Comparison of ENCODE assay signal across 10 cellular contexts in the genomic region with DNA sequence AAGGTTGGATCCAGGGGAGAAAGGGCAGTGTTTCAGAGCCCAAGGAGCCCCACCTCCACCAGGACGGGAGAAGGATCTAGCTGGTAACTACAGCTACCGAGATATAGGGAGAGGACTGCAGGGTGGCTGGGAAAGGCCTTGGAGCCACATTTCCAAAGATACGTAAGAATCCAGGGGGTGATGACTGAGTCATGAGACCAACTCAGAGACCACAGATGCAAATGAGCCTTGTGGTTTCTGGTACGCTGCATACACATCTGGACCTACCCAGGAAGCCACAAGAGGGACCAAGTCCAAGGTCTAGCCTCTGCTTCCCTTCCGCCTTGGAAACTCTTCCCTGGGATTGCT. TPM values are rescaled to one million over a fixed set of nuclear protein-coding genes. Genes with fewer than 3 reads are reported as not detected.
DNase-seq lines count a peak whose midpoint lies in the region; ATAC-seq, FAIRE-seq and TF ChIP-seq lines count a peak whose summit lies in the region.
"Had no signal": no experiment of that assay in that cellular context is flagged by ENCODE, and none has a peak within 500 bp of the region (broad histone marks: within the 10 kb centered on the region; RNA-seq: fewer than 3 reads in every experiment).

No MANE protein-coding gene starts in this region.

- H3K4me3 Mint-ChIP-seq in astrocyte (ENCODE audit: unreplicated experiment), result no peak overlapping the region
- H3K4me3 Mint-ChIP-seq in nephron progenitor cell, result no peak overlapping the region
- H3K4me3 Mint-ChIP-seq in activated T-helper 2 cell treated with anti-CD3 and anti-CD28 coated beads, Interferon-gamma antibody, Interleukin-2, Interleukin-4, amounts not matched to agents 10 μg/mL and 5 μg/mL and 100 μg/mL, durations not matched to agents 14 hours and 24 hours and 36 hours (ENCODE audit: low read depth), result no peak overlapping the region

- no peaks in the 10 kb centered on the region for H3K36me3 ChIP-seq in astrocyte (ENCODE audit: insufficient read depth, low read length)

- peak overlapping the region; percentile 69 for H3K4me2 ChIP-seq in astrocyte (ENCODE audit: low read length)

- peaks cover 6% of the 10 kb centered on the region for H3K36me3 Mint-ChIP-seq in astrocyte (ENCODE audit: low read depth, unreplicated experiment)
- peaks cover 13% of the 10 kb centered on the region for H3K36me3 Mint-ChIP-seq in nephron progenitor cell (ENCODE audit: low read depth)
- H3K36me3 Mint-ChIP-seq in activated T-helper 2 cell treated with anti-CD3 and anti-CD28 coated beads, Interferon-gamma antibody, Interleukin-2, Interleukin-4, amounts not matched to agents 10 μg/mL and 5 μg/mL and 100 μg/mL, durations not matched to agents 14 hours and 24 hours and 36 hours (ENCODE audit: low read depth), result no peaks in the 10 kb centered on the region

- H3K4me1 ChIP-seq in astrocyte (ENCODE audit: insufficient read depth, low read length), result peaks cover 49% of the 10 kb centered on the region

- H3K27ac Mint-ChIP-seq in astrocyte (ENCODE audit: unreplicated experiment) (peak overlapping the region; percentile 97), nephron progenitor cell (peak overlapping the region; percentile 74)
- H3K27ac Mint-ChIP-seq in activated T-helper 2 cell treated with anti-CD3 and anti-CD28 coated beads, Interferon-gamma antibody, Interleukin-2, Interleukin-4, amounts not matched to agents 10 μg/mL and 5 μg/mL and 100 μg/mL, durations not matched to agents 14 hours and 24 hours and 36 hours, result no peak overlapping the region

- TF ChIP-seq CTCF in astrocyte (IDR thresholded peaks at IDR 0.05; ENCODE audit: insufficient read depth, low read depth, low read length) (no peak), nephron progenitor cell (IDR thresholded peaks at IDR 0.05) (no peak)

- peak overlapping the region; percentile 96 for H3K27ac ChIP-seq in astrocyte (ENCODE audit: low read depth, low read length)

- H3K27me3 ChIP-seq in astrocyte (ENCODE audit: insufficient read depth, low read length), result no peaks in the 10 kb centered on the region

- DNase-seq in GM04503 (ENCODE audit: low read depth), result peak; percentile 81
- peak; percentile 100 for DNase-seq in astrocyte (ENCODE audit: low read depth)
- DNase-seq in nephron progenitor cell, result no peak
- no peak for DNase-seq in activated effector memory CD4-positive, alpha-beta T cell treated with Interleukin-2 at 50 U/mL for 16 hours
- no peak for DNase-seq in activated T-helper 2 cell treated with anti-CD3 and anti-CD28 coated beads, Interferon-gamma antibody, Interleukin-2, Interleukin-4, amounts not matched to agents 10 μg/mL and 5 μg/mL and 100 μg/mL, durations not matched to agents 14 hours and 24 hours and 36 hours (ENCODE audit: low spot score)
- no peak for DNase-seq in SHP77 treated with DMSO at 0.1 percent for 48 hours (lab: John Stamatoyannopoulos, UW)
- DNase-seq: left ventricle myocardium superior had no signal

- no peaks in the 10 kb centered on the region for H3K27me3 Mint-ChIP-seq in astrocyte (ENCODE audit: low read depth, unreplicated experiment)
- H3K27me3 Mint-ChIP-seq in nephron progenitor cell (ENCODE audit: low read depth, poor library complexity), result no peaks in the 10 kb centered on the region
- peaks cover 24% of the 10 kb centered on the region for H3K27me3 Mint-ChIP-seq in activated T-helper 2 cell treated with anti-CD3 and anti-CD28 coated beads, Interferon-gamma antibody, Interleukin-2, Interleukin-4, amounts not matched to agents 10 μg/mL and 5 μg/mL and 100 μg/mL, durations not matched to agents 14 hours and 24 hours and 36 hours (ENCODE audit: low read depth)

- peak; percentile 96 for FAIRE-seq in astrocyte (lab: Jason Lieb, UNC)

- no peaks in the 10 kb centered on the region for H3K79me2 ChIP-seq in astrocyte (ENCODE audit: insufficient read depth, low read length)

- H3K9me3 Mint-ChIP-seq in astrocyte (ENCODE audit: unreplicated experiment), result no peaks in the 10 kb centered on the region
- no peaks in the 10 kb centered on the region for H3K9me3 Mint-ChIP-seq in nephron progenitor cell
- no peaks in the 10 kb centered on the region for H3K9me3 Mint-ChIP-seq in activated T-helper 2 cell treated with anti-CD3 and anti-CD28 coated beads, Interferon-gamma antibody, Interleukin-2, Interleukin-4, amounts not matched to agents 10 μg/mL and 5 μg/mL and 100 μg/mL, durations not matched to agents 14 hours and 24 hours and 36 hours

- H3K9me3 ChIP-seq in astrocyte (ENCODE audit: insufficient read depth, low read depth, low read length), result no peaks in the 10 kb centered on the region

- H4K20me1 ChIP-seq in astrocyte (ENCODE audit: insufficient read depth, low read length), result no peaks in the 10 kb centered on the region

- peak overlapping the region; percentile 27 for H2AFZ ChIP-seq in astrocyte (ENCODE audit: low read depth, low read length)

- ATAC-seq in HG03520 (IDR thresholded peaks at IDR 0.05; ENCODE audit: unreplicated experiment), result peak; percentile 55
- ATAC-seq in GM18498 (IDR thresholded peaks at IDR 0.05; ENCODE audit: unreplicated experiment), result no peak
- ATAC-seq: left ventricle myocardium superior had no signal

- peak overlapping the region; percentile 20 for H3K4me3 ChIP-seq in astrocyte (ENCODE audit: insufficient read depth, low read depth, low read length)

- H3K4me1 Mint-ChIP-seq in astrocyte (ENCODE audit: low read depth, unreplicated experiment), result peaks cover 39% of the 10 kb centered on the region
- H3K4me1 Mint-ChIP-seq in nephron progenitor cell, result peaks cover 61% of the 10 kb centered on the region
- H3K4me1 Mint-ChIP-seq in activated T-helper 2 cell treated with anti-CD3 and anti-CD28 coated beads, Interferon-gamma antibody, Interleukin-2, Interleukin-4, amounts not matched to agents 10 μg/mL and 5 μg/mL and 100 μg/mL, durations not matched to agents 14 hours and 24 hours and 36 hours (ENCODE audit: low read depth), result peaks cover 3% of the 10 kb centered on the region

- H3K9ac ChIP-seq in astrocyte (ENCODE audit: low read length), result peak overlapping the region; percentile 77

- intact Hi-C loops in activated T-helper 2 cell treated with anti-CD3 and anti-CD28 coated beads, Interferon-gamma antibody, Interleukin-2, Interleukin-4, amounts not matched to agents 10 μg/mL and 5 μg/mL and 100 μg/mL, durations not matched to agents 14 hours and 24 hours and 36 hours (cut with micrococcal nuclease), result no loop called here

RNA-seq across cellular contexts. Expression of a gene that starts 13.5 kb away (rescaled TPM):
- total RNA-seq in astrocyte, result 28.1 and 30.7 TPM in 2 replicates
- 0.18 and 0.39 TPM in 2 replicates for total RNA-seq in activated T-helper 2 cell treated with anti-CD3 and anti-CD28 coated beads, Interferon-gamma antibody, Interleukin-2, Interleukin-4, amounts not matched to agents 10 μg/mL and 5 μg/mL and 100 μg/mL, durations not matched to agents 14 hours and 24 hours and 36 hours
- total RNA-seq: HT-29 had no signal

RNA-seq across cellular contexts. Expression of a gene that starts 31.5 kb away (rescaled TPM):
- total RNA-seq in astrocyte, result 8.4 and 11.0 TPM in 2 replicates
- not detected in 2 replicates for total RNA-seq in activated T-helper 2 cell treated with anti-CD3 and anti-CD28 coated beads, Interferon-gamma antibody, Interleukin-2, Interleukin-4, amounts not matched to agents 10 μg/mL and 5 μg/mL and 100 μg/mL, durations not matched to agents 14 hours and 24 hours and 36 hours
- total RNA-seq: HT-29 had no signal

Comparison
In these comparisons a context has a peak if more than half of its experiments do, and no peak if none do; other contexts are left out.
1. DNase-seq: peak in GM04503 (single experiment) and astrocyte (single experiment); none in nephron progenitor cell (single experiment), activated effector memory CD4-positive, alpha-beta T cell treated with Interleukin-2 at 50 U/mL for 16 hours (single experiment), activated T-helper 2 cell treated with anti-CD3 and anti-CD28 coated beads, Interferon-gamma antibody, Interleukin-2, Interleukin-4, amounts not matched to agents 10 μg/mL and 5 μg/mL and 100 μg/mL, durations not matched to agents 14 hours and 24 hours and 36 hours (single experiment) and SHP77 treated with DMSO at 0.1 percent for 48 hours (single experiment).
2. RNA of a gene that starts 13.5 kb away (total RNA-seq): 28.1 to 30.7 TPM in astrocyte; 0.18 to 0.39 TPM in activated T-helper 2 cell treated with anti-CD3 and anti-CD28 coated beads, Interferon-gamma antibody, Interleukin-2, Interleukin-4, amounts not matched to agents 10 μg/mL and 5 μg/mL and 100 μg/mL, durations not matched to agents 14 hours and 24 hours and 36 hours; every median in the first group is over 10 times any median in the second.